In genomic region chr9:109319072-109319630, GRCh38 we compare ENCODE assay signal across 1 cellular context.
TF ChIP-seq lines count a peak whose summit lies in the region.

No MANE protein-coding gene starts in this region.

TF ChIP-seq in GM23338, 12 proteins besides CTCF, POLR2A, EP300 and RAD21 (continued from another document):
- TF ChIP-seq ZNF462 (CRISPR knock-in tag; IDR thresholded peaks at IDR 0.05), result no peak
- TF ChIP-seq EZH2phosphoT487 (IDR thresholded peaks at IDR 0.05; ENCODE audit: unreplicated experiment), result no peak
- TF ChIP-seq POLR2AphosphoS5 (IDR thresholded peaks at IDR 0.05; ENCODE audit: low read depth), result no peak
